ENCODE assay signal across 23 cellular contexts in the genomic region with DNA sequence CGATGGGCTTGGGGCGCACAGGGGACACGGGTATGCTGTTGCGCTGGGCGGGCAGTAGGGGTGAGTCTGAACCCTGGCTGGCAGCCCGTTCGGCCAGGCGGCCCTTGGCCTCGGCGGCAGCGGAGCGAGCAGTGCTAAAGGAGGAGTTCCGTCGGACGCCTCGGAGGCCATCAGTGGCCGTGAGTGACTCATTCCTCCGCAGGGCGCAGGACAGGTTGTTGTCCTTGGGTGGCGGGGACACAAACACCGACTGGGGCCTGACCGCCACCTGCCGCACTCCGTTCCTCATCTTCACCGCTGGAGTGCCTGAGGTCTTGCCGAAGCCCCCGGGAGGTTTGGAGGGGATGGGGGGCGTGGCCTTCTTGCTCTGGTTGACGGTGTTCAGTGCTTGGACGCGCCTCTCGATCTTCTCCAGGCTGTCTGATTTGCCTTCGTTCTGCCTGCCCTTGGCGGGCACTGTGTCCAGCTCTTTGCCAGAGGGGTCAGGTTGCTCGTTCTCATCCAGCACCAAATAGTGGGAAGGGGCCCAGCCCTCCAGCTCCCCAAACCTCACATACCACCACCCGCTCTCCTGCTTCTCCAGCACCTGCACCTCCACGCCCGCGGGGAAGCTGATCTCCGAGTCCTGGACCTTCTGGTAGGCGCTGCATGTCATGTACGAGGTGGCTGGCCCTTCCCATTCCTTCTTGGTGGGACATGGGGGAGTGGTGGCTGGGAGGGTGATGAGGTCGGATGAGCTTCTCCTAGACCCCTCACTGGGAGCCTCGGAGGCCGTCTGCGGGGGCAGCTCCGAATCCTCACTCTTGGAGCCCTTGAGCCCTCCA.
DNase-seq lines count a peak whose midpoint lies in the region; ATAC-seq, FAIRE-seq and TF ChIP-seq lines count a peak whose summit lies in the region.
"Had no signal": no experiment of that assay in that cellular context is flagged by ENCODE, and none has a peak within 500 bp of the region (broad histone marks: within the 10 kb centered on the region; RNA-seq: fewer than 3 reads in every experiment).

No MANE protein-coding gene starts in this region.

- CTCF ChIA-PET in K562 (lab: Yijun Ruan, JAX; ENCODE audit: low intra/inter-chr PET ratio) = no interaction called here

- H3K79me2 ChIP-seq in K562 (ENCODE audit: control insufficient read depth, insufficient read depth, low read length) = no peaks in the 10 kb centered on the region

- no TSS peak for BruUV-seq in K562 (replicated peaks; lab: Mats Ljungman, UMichigan)

- 78% methylated on average over 8 of the region's 47 CpGs for WGBS in K562 (ENCODE audit: insufficient coverage, low coverage, missing lambda C conversion rate)

- no peak overlapping the region for H3K4me3 Mint-ChIP-seq in natural killer cell treated with Interleukin-12 subunit alpha and Interleukin-12 subunit beta and Interleukin-15 and Interleukin-18, amount 100 ng/mL, for 72 hours
- H3K4me3 Mint-ChIP-seq in natural killer cell = no peak overlapping the region
- H3K4me3 Mint-ChIP-seq in nephron progenitor cell = no peak overlapping the region
- no peak overlapping the region for H3K4me3 Mint-ChIP-seq in T-helper 17 cell
- H3K4me3 Mint-ChIP-seq: CD14-positive monocyte; CD8-positive, alpha-beta T cell; HFFc6 had no signal

- no peak overlapping the region for H3K4me3 ChIP-seq in K562
- no peak overlapping the region for H3K4me3 ChIP-seq in vagina
- H3K4me3 ChIP-seq: A549 had no signal

- no peak for TF ChIP-seq EP300 in K562 (IDR thresholded peaks at IDR 0.05; ENCODE audit: low read length)

- POLR2A ChIA-PET in K562 (lab: Yijun Ruan, JAX) = no interaction called here

- H3K27ac ChIP-seq in K562 (ENCODE audit: extremely low read depth, low read depth, low read length) (no peak overlapping the region), vagina (peak overlapping the region; percentile 68)
- H3K27ac ChIP-seq: A549 had no signal

- no peaks in the 10 kb centered on the region for H3K9me1 ChIP-seq in K562 (ENCODE audit: control insufficient read depth, insufficient read depth, low read length)

- ATAC-seq in natural killer cell treated with Interleukin-12 subunit alpha and Interleukin-12 subunit beta and Interleukin-15 and Interleukin-18, amount 100 ng/mL, for 72 hours = no peak
- ATAC-seq in natural killer cell (no peak), K562 (no peak), HG02885 (IDR thresholded peaks at IDR 0.05; ENCODE audit: poor library complexity, unreplicated experiment) (no peak), T-helper 17 cell (no peak)
- ATAC-seq: A549; CD8-positive, alpha-beta T cell had no signal

- no peak for TF ChIP-seq CTCF in natural killer cell (IDR thresholded peaks at IDR 0.05)
- TF ChIP-seq CTCF in K562 (IDR thresholded peaks at IDR 0.05 in 2 of 3, conservative IDR thresholded peaks at IDR 0.05 in 1 of 3; ENCODE audit: insufficient read depth in 2 of 3, low read depth in 1 of 3, low read length in 3 of 3) = no peak
- no peak for TF ChIP-seq CTCF in nephron progenitor cell (IDR thresholded peaks at IDR 0.05)
- no peak for TF ChIP-seq CTCF in vagina (IDR thresholded peaks at IDR 0.05)

- H3K36me3 Mint-ChIP-seq in natural killer cell treated with Interleukin-12 subunit alpha and Interleukin-12 subunit beta and Interleukin-15 and Interleukin-18, amount 100 ng/mL, for 72 hours = no peaks in the 10 kb centered on the region
- H3K36me3 Mint-ChIP-seq in natural killer cell (no peaks in the 10 kb centered on the region), nephron progenitor cell (ENCODE audit: low read depth) (peaks cover 52% of the 10 kb centered on the region), T-helper 17 cell (ENCODE audit: low read depth) (peaks cover 2% of the 10 kb centered on the region)

- peaks cover 0 to 3% of the 10 kb centered on the region in 2 donors for H3K4me1 Mint-ChIP-seq in natural killer cell treated with Interleukin-12 subunit alpha and Interleukin-12 subunit beta and Interleukin-15 and Interleukin-18, amount 100 ng/mL, for 72 hours (ENCODE audit: low read depth in 2 of 2)
- H3K4me1 Mint-ChIP-seq in natural killer cell = no peaks in the 10 kb centered on the region
- H3K4me1 Mint-ChIP-seq in nephron progenitor cell = peaks cover 30% of the 10 kb centered on the region
- peaks cover 7% of the 10 kb centered on the region for H3K4me1 Mint-ChIP-seq in T-helper 17 cell
- H3K4me1 Mint-ChIP-seq: CD14-positive monocyte had no signal

- H3K27me3 ChIP-seq in K562 (ENCODE audit: control insufficient read depth in 2 of 2, insufficient read depth in 2 of 2, low read length in 2 of 2) = no peaks in the 10 kb centered on the region
- no peaks in the 10 kb centered on the region for H3K27me3 ChIP-seq in vagina

- H3K36me3 ChIP-seq in K562 (ENCODE audit: control insufficient read depth, insufficient read depth, low read length) = peaks cover 9% of the 10 kb centered on the region; the same call in 2 of the 3 replicates
- H3K36me3 ChIP-seq in vagina = peaks cover 0 to 36% of the 10 kb centered on the region in 2 donors

- in situ Hi-C loops in K562 (cut with MboI) = loop anchor here (5.0 kb wide), 1 partner anchor 85 kb away; no protein-coding TSS in a partner anchor

- no peaks in the 10 kb centered on the region for H4K20me1 ChIP-seq in K562 (replicated peaks; ENCODE audit: control insufficient read depth, insufficient read depth, low read length)

- H3K27ac Mint-ChIP-seq in natural killer cell treated with Interleukin-12 subunit alpha and Interleukin-12 subunit beta and Interleukin-15 and Interleukin-18, amount 100 ng/mL, for 72 hours = no peak overlapping the region
- H3K27ac Mint-ChIP-seq in natural killer cell (no peak overlapping the region), nephron progenitor cell (peak overlapping the region; percentile 12), T-helper 17 cell (no peak overlapping the region)
- H3K27ac Mint-ChIP-seq: CD14-positive monocyte; CD8-positive, alpha-beta T cell; HFFc6 had no signal

- H3K27me3 Mint-ChIP-seq in natural killer cell treated with Interleukin-12 subunit alpha and Interleukin-12 subunit beta and Interleukin-15 and Interleukin-18, amount 100 ng/mL, for 72 hours = no peaks in the 10 kb centered on the region
- H3K27me3 Mint-ChIP-seq in natural killer cell (ENCODE audit: low read depth in 2 of 2) (no peaks in the 10 kb centered on the region), nephron progenitor cell (ENCODE audit: low read depth, poor library complexity) (peaks cover 3% of the 10 kb centered on the region), T-helper 17 cell (no peaks in the 10 kb centered on the region)

- H2AFZ ChIP-seq in K562 (ENCODE audit: low read depth, low read length) = no peak overlapping the region

- peak; percentile 48 for DNase-seq in natural killer cell treated with Interleukin-12 subunit alpha and Interleukin-12 subunit beta and Interleukin-15 and Interleukin-18, amount 100 ng/mL, for 72 hours (ENCODE audit: low spot score)
- DNase-seq in natural killer cell (no peak), K562 (ENCODE audit: extremely low read depth in 1 of 4, low spot score in 3 of 4) (no peak), nephron progenitor cell (no peak), vagina (ENCODE audit: extremely low spot score in 2 of 2) (no peak), T-helper 17 cell (no peak), NCI-H1105 treated with DMSO at 0.1 percent for 48 hours (lab: John Stamatoyannopoulos, UW) (no peak)
- DNase-seq: CD8-positive, alpha-beta T cell; COR-L47; DMS153; DMS79 treated with DMSO at 0.1 percent for 48 hours; EL; GOT3; HCEC 1CT; HFFc6 had no signal

- no peak for TF ChIP-seq POLR2A in K562 (conservative IDR thresholded peaks at IDR 0.05)
- TF ChIP-seq POLR2A in vagina (IDR thresholded peaks at IDR 0.05) = no peak

- no peaks in the 10 kb centered on the region for H3K9me3 Mint-ChIP-seq in natural killer cell treated with Interleukin-12 subunit alpha and Interleukin-12 subunit beta and Interleukin-15 and Interleukin-18, amount 100 ng/mL, for 72 hours
- H3K9me3 Mint-ChIP-seq in natural killer cell = no peaks in the 10 kb centered on the region
- H3K9me3 Mint-ChIP-seq in nephron progenitor cell = peaks cover 9% of the 10 kb centered on the region
- H3K9me3 Mint-ChIP-seq: CD8-positive, alpha-beta T cell; HFFc6 had no signal

- no peak for TF ChIP-seq RAD21 in K562 (CRISPR knock-in tag; conservative IDR thresholded peaks at IDR 0.05 in 1 of 2, IDR thresholded peaks at IDR 0.05 in 1 of 2)

- H3K4me1 ChIP-seq in K562 (replicated peaks in 1 of 2; ENCODE audit: control insufficient read depth in 2 of 2, insufficient read depth in 2 of 2, low read length in 2 of 2) (no peaks in the 10 kb centered on the region; a peak in 1 of 5 replicates), vagina (peaks cover 29% of the 10 kb centered on the region)

- intact Hi-C loops in natural killer cell (cut with micrococcal nuclease) (no loop called here), K562 (cut with micrococcal nuclease) (no loop called here), vagina (cut with DNase I) (loop anchor here (5.0 kb wide), 1 partner anchor 255 kb away; the partner anchor contains the start of gene SH3PXD2A)

- H3K9ac ChIP-seq in K562 (ENCODE audit: insufficient read depth in 1 of 2, low read depth in 2 of 2, low read length in 2 of 2) = no peak overlapping the region

- H3K9me3 ChIP-seq in K562 (replicated peaks; ENCODE audit: control insufficient read depth, insufficient read depth, low read depth, low read length) = no peaks in the 10 kb centered on the region
- no peaks in the 10 kb centered on the region for H3K9me3 ChIP-seq in vagina
- no peaks in the 10 kb centered on the region for H3K9me3 ChIP-seq in T-helper 17 cell (ENCODE audit: control insufficient read depth, low read length, poor library complexity, severe bottlenecking)
- H3K9me3 ChIP-seq: A549 had no signal

- no peak for FAIRE-seq in K562 (lab: Jason Lieb, UNC)
- FAIRE-seq: A549, D721Med, G401.6, GM12891, GM19239, HTR-8/SVneo had no signal

- H3K4me2 ChIP-seq in K562 (ENCODE audit: insufficient read depth, low read length) = no peak overlapping the region
- H3K4me2 ChIP-seq: A549 had no signal

TF ChIP-seq in K562, 482 proteins besides CTCF, POLR2A, EP300 and RAD21 (continues in another document):
- TF ChIP-seq HMG20B (CRISPR knock-in tag; IDR thresholded peaks at IDR 0.05) = no peak
- TF ChIP-seq, protein P1, sequence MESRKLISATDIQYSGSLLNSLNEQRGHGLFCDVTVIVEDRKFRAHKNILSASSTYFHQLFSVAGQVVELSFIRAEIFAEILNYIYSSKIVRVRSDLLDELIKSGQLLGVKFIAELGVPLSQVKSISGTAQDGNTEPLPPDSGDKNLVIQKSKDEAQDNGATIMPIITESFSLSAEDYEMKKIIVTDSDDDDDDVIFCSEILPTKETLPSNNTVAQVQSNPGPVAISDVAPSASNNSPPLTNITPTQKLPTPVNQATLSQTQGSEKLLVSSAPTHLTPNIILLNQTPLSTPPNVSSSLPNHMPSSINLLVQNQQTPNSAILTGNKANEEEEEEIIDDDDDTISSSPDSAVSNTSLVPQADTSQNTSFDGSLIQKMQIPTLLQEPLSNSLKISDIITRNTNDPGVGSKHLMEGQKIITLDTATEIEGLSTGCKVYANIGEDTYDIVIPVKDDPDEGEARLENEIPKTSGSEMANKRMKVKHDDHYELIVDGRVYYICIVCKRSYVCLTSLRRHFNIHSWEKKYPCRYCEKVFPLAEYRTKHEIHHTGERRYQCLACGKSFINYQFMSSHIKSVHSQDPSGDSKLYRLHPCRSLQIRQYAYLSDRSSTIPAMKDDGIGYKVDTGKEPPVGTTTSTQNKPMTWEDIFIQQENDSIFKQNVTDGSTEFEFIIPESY (CRISPR knock-in tag; IDR thresholded peaks at IDR 0.05) = 0 out of 2 replicates have a peak, but pooled peaks have one; percentile 52
- TF ChIP-seq ZZZ3 (IDR thresholded peaks at IDR 0.05) = no peak
